In the genomic region with DNA sequence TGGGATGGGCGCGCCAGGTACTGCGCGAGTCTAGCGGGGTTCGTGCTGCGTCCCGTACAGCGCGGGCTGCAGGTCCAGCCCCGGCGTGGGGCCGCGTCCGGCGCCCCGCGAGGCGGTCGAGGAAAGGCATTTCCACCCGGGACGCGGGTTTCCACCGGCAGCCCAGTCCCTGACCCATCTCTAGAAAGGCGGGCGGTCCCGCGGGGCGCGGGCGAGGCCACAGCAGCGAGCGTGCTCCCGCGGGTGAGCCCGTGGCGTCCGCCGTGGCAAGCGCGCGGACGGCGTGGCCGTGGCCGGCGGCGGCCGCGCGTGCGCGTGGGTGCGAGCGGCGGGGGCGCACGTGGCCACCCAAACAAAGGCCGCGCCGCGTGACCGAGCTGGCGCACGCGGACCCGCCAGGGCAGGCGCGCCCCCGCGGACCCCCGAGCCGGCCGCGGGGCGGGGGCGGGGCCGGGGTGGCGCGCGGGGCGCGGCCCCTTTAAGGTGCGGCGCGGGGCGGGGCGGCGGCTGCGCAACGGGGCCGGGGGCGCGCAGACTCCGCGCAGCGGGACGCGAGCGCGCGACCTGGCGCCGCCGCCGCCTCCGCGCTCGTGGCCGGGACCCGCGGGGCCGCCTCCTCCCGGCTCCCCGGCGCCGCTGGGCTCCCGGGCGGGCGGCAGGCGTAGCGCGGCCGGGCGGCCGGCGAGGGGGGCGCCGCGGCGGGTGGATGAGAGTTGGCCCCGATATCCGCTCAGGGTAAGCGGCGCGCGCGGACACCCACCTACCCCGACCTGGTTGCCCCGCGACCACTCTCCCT, we compare ENCODE assay signal across 8 cellular contexts. TPM values are rescaled to one million over a fixed set of nuclear protein-coding genes. Genes with fewer than 3 reads are reported as not detected.
DNase-seq lines count a peak whose midpoint lies in the region; ATAC-seq and TF ChIP-seq lines count a peak whose summit lies in the region.

No MANE protein-coding gene starts in this region.

- H3K36me3 Mint-ChIP-seq in endodermal cell (ENCODE audit: low read depth), result no peaks in the 10 kb centered on the region

- H3K4me1 Mint-ChIP-seq in endodermal cell, result peaks cover 43% of the 10 kb centered on the region

- ATAC-seq in GM18502 (IDR thresholded peaks at IDR 0.05; ENCODE audit: poor library complexity, unreplicated experiment) (peak; percentile 66), GM18870 (IDR thresholded peaks at IDR 0.05; ENCODE audit: unreplicated experiment) (no peak)

- H3K36me3 ChIP-seq in endodermal cell (ENCODE audit: control insufficient read depth, insufficient read depth, low read length), result no peaks in the 10 kb centered on the region
- H3K36me3 ChIP-seq in stomach smooth muscle (ENCODE audit: control insufficient read depth in 2 of 2, insufficient read depth in 2 of 2, low read length in 2 of 2), result no peaks in the 10 kb centered on the region

- H3K27me3 ChIP-seq in endodermal cell (ENCODE audit: control insufficient read depth, insufficient read depth, low read length, poor library complexity, severe bottlenecking), result no peaks in the 10 kb centered on the region
- no peaks in the 10 kb centered on the region for H3K27me3 ChIP-seq in stomach smooth muscle (ENCODE audit: control insufficient read depth in 1 of 2, insufficient read depth in 2 of 2, low read length in 2 of 2)

- H3K27ac Mint-ChIP-seq in endodermal cell, result no peak overlapping the region

- peaks cover 7% of the 10 kb centered on the region for H3K27me3 Mint-ChIP-seq in endodermal cell (ENCODE audit: insufficient read depth)

- 3 to 17% methylated on average over 21 to 141 of the region's 141 CpGs for WGBS in endodermal cell (ENCODE audit: insufficient coverage in 1 of 2, insufficient read length in 1 of 2), 2 experiments

- H3K4me3 ChIP-seq in NB4 (ENCODE audit: low read depth, low read length) (peak overlapping the region; percentile 32), endodermal cell (ENCODE audit: low read length) (peak overlapping the region; percentile 69), stomach smooth muscle (ENCODE audit: low read length in 2 of 2) (peak overlapping the region; percentile 67 to 79)

- TF ChIP-seq CTCF in NB4 (IDR thresholded peaks at IDR 0.05; ENCODE audit: low read depth, low read length) (no peak), endodermal cell (conservative IDR thresholded peaks at IDR 0.05) (no peak)

- H3K9ac ChIP-seq in endodermal cell (ENCODE audit: extremely low read depth, low read length, poor library complexity, severe bottlenecking) (no peak overlapping the region), stomach smooth muscle (ENCODE audit: low read length in 2 of 2) (peak overlapping the region; percentile 42 to 60)

- H3K4me3 Mint-ChIP-seq in endodermal cell, result peak overlapping the region; percentile 76

- no peak overlapping the region for H3K27ac ChIP-seq in endodermal cell (ENCODE audit: low read depth, low read length)
- no peak overlapping the region for H3K27ac ChIP-seq in stomach smooth muscle (ENCODE audit: low read length)

- H3K9me3 Mint-ChIP-seq in endodermal cell, result peaks cover 4% of the 10 kb centered on the region

- peak; percentile 76 for DNase-seq in 8988T
- peak; percentile 66 for DNase-seq in NB4 (ENCODE audit: low read depth)
- DNase-seq in activated CD8-positive, alpha-beta memory T cell treated with anti-CD3 and anti-CD28 coated beads for 24 hours, result peak; percentile 81
- peak; percentile 59 for DNase-seq in endodermal cell
- DNase-seq in myocyte (ENCODE audit: low read depth), result peak; percentile 65

- H3K9me3 ChIP-seq in endodermal cell (ENCODE audit: control insufficient read depth, low read length) (peaks cover 6% of the 10 kb centered on the region), stomach smooth muscle (ENCODE audit: control insufficient read depth in 2 of 2, low read length in 2 of 2) (peaks cover 0 to 4% of the 10 kb centered on the region in 2 donors)

- peaks cover 8% of the 10 kb centered on the region for H3K4me1 ChIP-seq in endodermal cell (ENCODE audit: control insufficient read depth, insufficient read depth, low read length)
- peaks cover 33% of the 10 kb centered on the region for H3K4me1 ChIP-seq in stomach smooth muscle (ENCODE audit: control insufficient read depth, insufficient read depth, low read length)

- TF ChIP-seq POLR2A in NB4 (IDR thresholded peaks at IDR 0.05; ENCODE audit: extremely low read depth, insufficient read length), result no peak

RNA-seq across cellular contexts. Expression of gene CELSR1, which starts 39.3 kb away (rescaled TPM):
- total RNA-seq in endodermal cell (10 to 100 TPM; 24.4 to 34.1 TPM), myocyte (1.3 and 1.4 TPM in 2 replicates)
- polyA plus RNA-seq in endodermal cell (2013, experiment 1 of 2), result 27.1 TPM
- 27.1 TPM for polyA plus RNA-seq in endodermal cell (2013, experiment 2 of 2)
- polyA plus RNA-seq in myocyte (2012), result 0.83 TPM

RNA-seq across cellular contexts. Expression of gene GRAMD4, which starts 43.4 kb away (rescaled TPM):
- total RNA-seq in endodermal cell (10 to 100 TPM; 38.0 to 43.3 TPM), myocyte (18.5 and 22.4 TPM in 2 replicates)
- 32.1 TPM for polyA plus RNA-seq in endodermal cell (2013, experiment 1 of 2)
- 27.6 TPM for polyA plus RNA-seq in endodermal cell (2013, experiment 2 of 2)
- polyA plus RNA-seq in myocyte (2012), result 15.3 TPM

Comparison
In these comparisons a context has a peak if more than half of its experiments do, and no peak if none do; other contexts are left out.
1. RNA of gene CELSR1, which starts 39.3 kb away (total RNA-seq): 24.4 to 34.1 TPM in endodermal cell; 1.3 to 1.4 TPM in myocyte; every median in the first group is over 10 times any median in the second.
2. Peak in every context shown above with its lines, with median percentiles within 50 percentile points of each other: DNase-seq and H3K4me3 ChIP-seq.